Comparison of ENCODE assay signal across 1 cellular context in the genomic region with DNA sequence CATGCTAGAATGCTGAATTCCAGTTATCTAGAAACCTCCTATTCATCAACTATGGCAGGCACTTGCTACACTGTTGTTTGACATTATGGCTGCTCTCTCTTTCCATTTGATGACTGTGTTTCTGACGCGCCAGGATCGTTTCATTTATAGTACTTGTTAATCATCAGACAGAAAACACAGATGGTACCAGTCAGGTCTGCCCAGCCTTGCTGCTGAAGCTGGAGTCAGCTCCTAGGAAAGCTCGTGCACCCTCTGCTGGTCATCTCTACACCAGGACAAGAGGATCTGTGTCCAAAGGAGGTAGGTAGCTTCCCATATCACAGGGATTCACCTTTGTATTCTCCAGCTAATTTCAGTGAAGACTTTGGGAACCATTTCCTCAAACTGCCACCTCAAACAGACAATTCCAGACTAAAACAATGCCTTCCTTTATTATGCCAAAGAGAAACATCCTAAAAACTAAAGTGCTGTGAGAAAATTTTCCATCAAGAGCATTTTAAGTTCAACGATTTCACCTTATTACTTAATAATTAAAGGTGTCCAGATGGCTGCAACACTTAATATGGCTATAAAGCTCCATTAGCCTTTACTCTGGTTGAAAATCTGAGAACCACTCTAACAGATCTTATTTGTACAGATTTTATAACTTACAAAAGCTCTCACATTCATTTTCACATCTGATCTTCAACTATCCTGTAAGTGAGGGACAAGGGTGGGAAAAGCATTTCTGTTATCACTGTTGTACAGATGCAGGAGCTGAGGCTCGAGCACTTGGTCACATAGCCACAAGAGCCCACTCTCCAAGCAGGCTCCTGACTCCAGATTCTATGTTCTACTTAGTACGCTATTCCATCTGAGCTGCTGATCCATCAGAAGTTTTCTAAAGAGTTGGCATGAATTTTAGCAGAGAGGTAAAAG.
A peak's percentile ranks its signal among the peaks of the same experiment; 100 is the strongest.
TF ChIP-seq lines count a peak whose summit lies in the region.

No MANE protein-coding gene starts in this region.

TF ChIP-seq in GM12878, 131 proteins besides CTCF, POLR2A, EP300 and RAD21 (continued from another document and continues in another):
- peak; percentile 73 for TF ChIP-seq SKIL (IDR thresholded peaks at IDR 0.05; ENCODE audit: low read depth, poor library complexity, severe bottlenecking)
- TF ChIP-seq NFYA (IDR thresholded peaks at IDR 0.05; ENCODE audit: borderline replicate concordance, low read depth, low read length): no peak
- peak; percentile 79 for TF ChIP-seq PKNOX1 (IDR thresholded peaks at IDR 0.05)
- TF ChIP-seq POLR2AphosphoS2 (IDR thresholded peaks at IDR 0.05; ENCODE audit: low read depth, low read length): no peak
- no peak for TF ChIP-seq BCL11A (IDR thresholded peaks at IDR 0.05; ENCODE audit: low read depth, low read length)
- no peak for TF ChIP-seq SRF (IDR thresholded peaks at IDR 0.05; ENCODE audit: low read depth in 2 of 2, low read length in 2 of 2)
- TF ChIP-seq BHLHE40 (IDR thresholded peaks at IDR 0.05; ENCODE audit: borderline replicate concordance in 1 of 2, low read depth in 2 of 2, low read length in 1 of 2): peak; percentile 39 to 40; a peak in 2 of 4 replicates
- no peak for TF ChIP-seq HCFC1 (IDR thresholded peaks at IDR 0.05; ENCODE audit: low read length)
- TF ChIP-seq EZH2 (IDR thresholded peaks at IDR 0.05; ENCODE audit: borderline replicate concordance, control insufficient read depth, low read depth, low read length): no peak
- TF ChIP-seq ATF7 (IDR thresholded peaks at IDR 0.05; ENCODE audit: low read depth): peak; percentile 71; the same call in 1 of the 2 replicates
- TF ChIP-seq RBBP5 (conservative IDR thresholded peaks at IDR 0.05): no peak
- TF ChIP-seq, protein P1, sequence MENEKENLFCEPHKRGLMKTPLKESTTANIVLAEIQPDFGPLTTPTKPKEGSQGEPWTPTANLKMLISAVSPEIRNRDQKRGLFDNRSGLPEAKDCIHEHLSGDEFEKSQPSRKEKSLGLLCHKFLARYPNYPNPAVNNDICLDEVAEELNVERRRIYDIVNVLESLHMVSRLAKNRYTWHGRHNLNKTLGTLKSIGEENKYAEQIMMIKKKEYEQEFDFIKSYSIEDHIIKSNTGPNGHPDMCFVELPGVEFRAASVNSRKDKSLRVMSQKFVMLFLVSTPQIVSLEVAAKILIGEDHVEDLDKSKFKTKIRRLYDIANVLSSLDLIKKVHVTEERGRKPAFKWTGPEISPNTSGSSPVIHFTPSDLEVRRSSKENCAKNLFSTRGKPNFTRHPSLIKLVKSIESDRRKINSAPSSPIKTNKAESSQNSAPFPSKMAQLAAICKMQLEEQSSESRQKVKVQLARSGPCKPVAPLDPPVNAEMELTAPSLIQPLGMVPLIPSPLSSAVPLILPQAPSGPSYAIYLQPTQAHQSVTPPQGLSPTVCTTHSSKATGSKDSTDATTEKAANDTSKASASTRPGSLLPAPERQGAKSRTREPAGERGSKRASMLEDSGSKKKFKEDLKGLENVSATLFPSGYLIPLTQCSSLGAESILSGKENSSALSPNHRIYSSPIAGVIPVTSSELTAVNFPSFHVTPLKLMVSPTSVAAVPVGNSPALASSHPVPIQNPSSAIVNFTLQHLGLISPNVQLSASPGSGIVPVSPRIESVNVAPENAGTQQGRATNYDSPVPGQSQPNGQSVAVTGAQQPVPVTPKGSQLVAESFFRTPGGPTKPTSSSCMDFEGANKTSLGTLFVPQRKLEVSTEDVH (IDR thresholded peaks at IDR 0.05; ENCODE audit: low read depth, partially characterized antibody): no peak
- TF ChIP-seq YY1 (IDR thresholded peaks at IDR 0.05; ENCODE audit: low read depth, low read length): peak; percentile 90
- no peak for TF ChIP-seq SIX5 (IDR thresholded peaks at IDR 0.05; ENCODE audit: low read depth, low read length, severe bottlenecking)
- peak; percentile 49; the same call in 1 of the 3 replicates for TF ChIP-seq POU2F2 (IDR thresholded peaks at IDR 0.05; ENCODE audit: borderline replicate concordance, low read depth, low read length)
- no peak for TF ChIP-seq CUX1 (IDR thresholded peaks at IDR 0.05; ENCODE audit: insufficient replicate concordance, low read depth, low read length)
- no peak for TF ChIP-seq CBX3 (IDR thresholded peaks at IDR 0.05; ENCODE audit: borderline replicate concordance, low read depth)
- no peak for TF ChIP-seq GABPA (IDR thresholded peaks at IDR 0.05; ENCODE audit: low read depth)
- TF ChIP-seq, protein P2, sequence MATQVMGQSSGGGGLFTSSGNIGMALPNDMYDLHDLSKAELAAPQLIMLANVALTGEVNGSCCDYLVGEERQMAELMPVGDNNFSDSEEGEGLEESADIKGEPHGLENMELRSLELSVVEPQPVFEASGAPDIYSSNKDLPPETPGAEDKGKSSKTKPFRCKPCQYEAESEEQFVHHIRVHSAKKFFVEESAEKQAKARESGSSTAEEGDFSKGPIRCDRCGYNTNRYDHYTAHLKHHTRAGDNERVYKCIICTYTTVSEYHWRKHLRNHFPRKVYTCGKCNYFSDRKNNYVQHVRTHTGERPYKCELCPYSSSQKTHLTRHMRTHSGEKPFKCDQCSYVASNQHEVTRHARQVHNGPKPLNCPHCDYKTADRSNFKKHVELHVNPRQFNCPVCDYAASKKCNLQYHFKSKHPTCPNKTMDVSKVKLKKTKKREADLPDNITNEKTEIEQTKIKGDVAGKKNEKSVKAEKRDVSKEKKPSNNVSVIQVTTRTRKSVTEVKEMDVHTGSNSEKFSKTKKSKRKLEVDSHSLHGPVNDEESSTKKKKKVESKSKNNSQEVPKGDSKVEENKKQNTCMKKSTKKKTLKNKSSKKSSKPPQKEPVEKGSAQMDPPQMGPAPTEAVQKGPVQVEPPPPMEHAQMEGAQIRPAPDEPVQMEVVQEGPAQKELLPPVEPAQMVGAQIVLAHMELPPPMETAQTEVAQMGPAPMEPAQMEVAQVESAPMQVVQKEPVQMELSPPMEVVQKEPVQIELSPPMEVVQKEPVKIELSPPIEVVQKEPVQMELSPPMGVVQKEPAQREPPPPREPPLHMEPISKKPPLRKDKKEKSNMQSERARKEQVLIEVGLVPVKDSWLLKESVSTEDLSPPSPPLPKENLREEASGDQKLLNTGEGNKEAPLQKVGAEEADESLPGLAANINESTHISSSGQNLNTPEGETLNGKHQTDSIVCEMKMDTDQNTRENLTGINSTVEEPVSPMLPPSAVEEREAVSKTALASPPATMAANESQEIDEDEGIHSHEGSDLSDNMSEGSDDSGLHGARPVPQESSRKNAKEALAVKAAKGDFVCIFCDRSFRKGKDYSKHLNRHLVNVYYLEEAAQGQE (IDR thresholded peaks at IDR 0.05; ENCODE audit: low read depth, low read length): no peak
- TF ChIP-seq, protein P3, sequence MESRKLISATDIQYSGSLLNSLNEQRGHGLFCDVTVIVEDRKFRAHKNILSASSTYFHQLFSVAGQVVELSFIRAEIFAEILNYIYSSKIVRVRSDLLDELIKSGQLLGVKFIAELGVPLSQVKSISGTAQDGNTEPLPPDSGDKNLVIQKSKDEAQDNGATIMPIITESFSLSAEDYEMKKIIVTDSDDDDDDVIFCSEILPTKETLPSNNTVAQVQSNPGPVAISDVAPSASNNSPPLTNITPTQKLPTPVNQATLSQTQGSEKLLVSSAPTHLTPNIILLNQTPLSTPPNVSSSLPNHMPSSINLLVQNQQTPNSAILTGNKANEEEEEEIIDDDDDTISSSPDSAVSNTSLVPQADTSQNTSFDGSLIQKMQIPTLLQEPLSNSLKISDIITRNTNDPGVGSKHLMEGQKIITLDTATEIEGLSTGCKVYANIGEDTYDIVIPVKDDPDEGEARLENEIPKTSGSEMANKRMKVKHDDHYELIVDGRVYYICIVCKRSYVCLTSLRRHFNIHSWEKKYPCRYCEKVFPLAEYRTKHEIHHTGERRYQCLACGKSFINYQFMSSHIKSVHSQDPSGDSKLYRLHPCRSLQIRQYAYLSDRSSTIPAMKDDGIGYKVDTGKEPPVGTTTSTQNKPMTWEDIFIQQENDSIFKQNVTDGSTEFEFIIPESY (IDR thresholded peaks at IDR 0.05): no peak
- TF ChIP-seq, protein P4, sequence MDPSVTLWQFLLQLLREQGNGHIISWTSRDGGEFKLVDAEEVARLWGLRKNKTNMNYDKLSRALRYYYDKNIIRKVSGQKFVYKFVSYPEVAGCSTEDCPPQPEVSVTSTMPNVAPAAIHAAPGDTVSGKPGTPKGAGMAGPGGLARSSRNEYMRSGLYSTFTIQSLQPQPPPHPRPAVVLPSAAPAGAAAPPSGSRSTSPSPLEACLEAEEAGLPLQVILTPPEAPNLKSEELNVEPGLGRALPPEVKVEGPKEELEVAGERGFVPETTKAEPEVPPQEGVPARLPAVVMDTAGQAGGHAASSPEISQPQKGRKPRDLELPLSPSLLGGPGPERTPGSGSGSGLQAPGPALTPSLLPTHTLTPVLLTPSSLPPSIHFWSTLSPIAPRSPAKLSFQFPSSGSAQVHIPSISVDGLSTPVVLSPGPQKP (IDR thresholded peaks at IDR 0.05; ENCODE audit: low read depth, low read length): no peak
- TF ChIP-seq NR2F1 (conservative IDR thresholded peaks at IDR 0.05): no peak
- TF ChIP-seq, protein P5, sequence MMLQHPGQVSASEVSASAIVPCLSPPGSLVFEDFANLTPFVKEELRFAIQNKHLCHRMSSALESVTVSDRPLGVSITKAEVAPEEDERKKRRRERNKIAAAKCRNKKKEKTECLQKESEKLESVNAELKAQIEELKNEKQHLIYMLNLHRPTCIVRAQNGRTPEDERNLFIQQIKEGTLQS (IDR thresholded peaks at IDR 0.05; ENCODE audit: borderline replicate concordance, extremely low read depth, low read depth, low read length): no peak
- no peak for TF ChIP-seq ASH2L (IDR thresholded peaks at IDR 0.05; ENCODE audit: borderline replicate concordance, low read depth)
- TF ChIP-seq ETV6 (conservative IDR thresholded peaks at IDR 0.05 in 1 of 2, IDR thresholded peaks at IDR 0.05 in 1 of 2; ENCODE audit: borderline replicate concordance in 1 of 2, low read depth in 1 of 2): no peak
- TF ChIP-seq SIN3A (IDR thresholded peaks at IDR 0.05; ENCODE audit: low read depth, low read length): no peak; the same call in 1 of the 2 replicates
- peak; percentile 94 for TF ChIP-seq SMC3 (IDR thresholded peaks at IDR 0.05; ENCODE audit: borderline replicate concordance, low read length)
- peak; percentile 90 for TF ChIP-seq EED (IDR thresholded peaks at IDR 0.05; ENCODE audit: low read depth)
- TF ChIP-seq NR2C2 (IDR thresholded peaks at IDR 0.05; ENCODE audit: borderline replicate concordance, control insufficient read depth, insufficient read length, low read depth): no peak
- no peak for TF ChIP-seq USF2 (IDR thresholded peaks at IDR 0.05; ENCODE audit: borderline replicate concordance, low read depth, low read length)
- TF ChIP-seq PAX8 (IDR thresholded peaks at IDR 0.05): no peak; the same call in 1 of the 2 replicates
